Comparison of ENCODE assay signal across 11 cellular contexts in the genomic region with DNA sequence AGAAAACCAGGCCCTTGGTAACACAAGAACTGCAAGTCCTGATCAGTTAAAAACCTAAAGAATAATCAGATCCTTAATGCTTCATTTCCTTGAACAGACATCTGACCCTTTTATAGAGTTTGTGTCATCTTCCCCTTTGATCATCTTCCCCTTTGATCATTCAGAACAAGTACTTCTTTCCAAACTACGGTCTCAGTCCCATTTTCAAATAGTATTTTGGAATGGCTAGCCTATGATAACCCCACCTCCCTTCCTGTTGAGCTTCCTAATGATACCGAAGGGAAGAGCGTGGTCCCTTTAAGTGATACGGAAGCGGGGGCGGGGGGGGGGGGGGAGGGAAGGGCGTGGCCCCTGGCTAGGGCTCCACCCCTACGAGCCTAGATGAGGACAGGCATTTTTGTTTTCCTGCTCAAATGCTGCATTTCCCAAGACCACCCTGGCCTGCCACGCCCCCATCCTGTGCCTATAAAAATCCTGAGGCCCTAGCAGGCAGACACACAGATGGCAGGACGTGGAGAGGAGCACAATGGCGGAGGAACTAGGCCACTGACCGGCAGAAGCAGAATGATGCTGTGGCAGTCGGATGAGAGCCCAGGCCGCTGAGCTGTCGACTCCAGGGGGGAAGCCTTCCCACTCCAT. TPM values are rescaled to one million over a fixed set of nuclear protein-coding genes. Genes with fewer than 3 reads are reported as not detected.
DNase-seq lines count a peak whose midpoint lies in the region; ATAC-seq, FAIRE-seq and TF ChIP-seq lines count a peak whose summit lies in the region.
"Had no signal": no experiment of that assay in that cellular context is flagged by ENCODE, and none has a peak within 500 bp of the region (broad histone marks: within the 10 kb centered on the region; RNA-seq: fewer than 3 reads in every experiment).

No MANE protein-coding gene starts in this region.

- peaks cover 19% of the 10 kb centered on the region for H3K4me1 Mint-ChIP-seq in activated CD4-positive, alpha-beta T cell treated with anti-CD3 and anti-CD28 coated beads, Interleukin-2, amount 10 ng/mL, durations not matched to agents 24 days and 14 days
- peaks cover 7% of the 10 kb centered on the region for H3K4me1 Mint-ChIP-seq in stimulated activated effector memory CD8-positive, alpha-beta T cell treated with anti-CD3 and anti-CD28 coated beads, Interleukin-12 subunit alpha, Interleukin-12 subunit beta, amount 100 ng/mL, for 72 hours
- H3K4me1 Mint-ChIP-seq: B cell had no signal

- no peak for TF ChIP-seq POLR2A in endothelial cell of umbilical vein (IDR thresholded peaks at IDR 0.05; ENCODE audit: low read depth, low read length)

- no peaks in the 10 kb centered on the region for H4K20me1 ChIP-seq in endothelial cell of umbilical vein (replicated peaks; ENCODE audit: control insufficient read depth, extremely low read depth, insufficient read depth, low read length)

- dilution Hi-C loops in endothelial cell of umbilical vein (cut with MboI; ENCODE audit: extremely low pct_ligation_motif_present, low sequenced_read_pairs) = no loop called here

- peak overlapping the region; percentile 89 for H3K27ac Mint-ChIP-seq in activated CD4-positive, alpha-beta T cell treated with anti-CD3 and anti-CD28 coated beads, Interleukin-2, amount 10 ng/mL, durations not matched to agents 24 days and 14 days
- peak overlapping the region; percentile 29 for H3K27ac Mint-ChIP-seq in stimulated activated effector memory CD8-positive, alpha-beta T cell treated with anti-CD3 and anti-CD28 coated beads, Interleukin-12 subunit alpha, Interleukin-12 subunit beta, amount 100 ng/mL, for 72 hours
- H3K27ac Mint-ChIP-seq: B cell had no signal

- peaks cover 44% of the 10 kb centered on the region for H3K4me1 ChIP-seq in SJSA1 (replicated peaks)
- peaks cover 18% of the 10 kb centered on the region for H3K4me1 ChIP-seq in endothelial cell of umbilical vein (ENCODE audit: control insufficient read depth, extremely low read depth, insufficient read depth, low read length)

- intact Hi-C loops in activated CD4-positive, alpha-beta T cell treated with anti-CD3 and anti-CD28 coated beads, Interleukin-2, amount 10 ng/mL, durations not matched to agents 24 days and 14 days (cut with micrococcal nuclease) = loop anchor here (1.0 kb wide), 1 partner anchor 10 kb away; no protein-coding TSS in a partner anchor
- intact Hi-C loops in endothelial cell of umbilical vein (cut with micrococcal nuclease) = no loop called here

- H3K36me3 Mint-ChIP-seq in activated CD4-positive, alpha-beta T cell treated with anti-CD3 and anti-CD28 coated beads, Interleukin-2, amount 10 ng/mL, durations not matched to agents 24 days and 14 days (ENCODE audit: low read depth) = no peaks in the 10 kb centered on the region
- no peaks in the 10 kb centered on the region for H3K36me3 Mint-ChIP-seq in stimulated activated effector memory CD8-positive, alpha-beta T cell treated with anti-CD3 and anti-CD28 coated beads, Interleukin-12 subunit alpha, Interleukin-12 subunit beta, amount 100 ng/mL, for 72 hours

- H3K9me1 ChIP-seq in endothelial cell of umbilical vein (replicated peaks; ENCODE audit: control insufficient read depth, extremely low read depth, insufficient read depth, low read length) = no peaks in the 10 kb centered on the region

- H3K4me2 ChIP-seq in endothelial cell of umbilical vein (ENCODE audit: insufficient read depth, low read length) = no peak overlapping the region

- H3K9ac ChIP-seq in endothelial cell of umbilical vein (replicated peaks; ENCODE audit: extremely low read depth, insufficient read depth, low read length) = no peak overlapping the region

- no peak overlapping the region for H3K4me3 ChIP-seq in SJSA1
- H3K4me3 ChIP-seq in endothelial cell of umbilical vein (replicated peaks in 1 of 3; ENCODE audit: insufficient read depth in 1 of 3, low read depth in 1 of 3, low read length in 3 of 3) = no peak overlapping the region

- CTCF ChIA-PET in endothelial cell of umbilical vein (lab: Charles Lee) = interaction anchor here (1.3 to 7.4 kb wide), 2 partner anchors 17 to 39 kb away, joined by 3 to 48 read pairs; no protein-coding TSS in a partner anchor

- no peaks in the 10 kb centered on the region for H3K27me3 Mint-ChIP-seq in activated CD4-positive, alpha-beta T cell treated with anti-CD3 and anti-CD28 coated beads, Interleukin-2, amount 10 ng/mL, durations not matched to agents 24 days and 14 days

- 0 out of 2 replicates have a peak, but pooled peaks cover 4% of the 10 kb centered on the region for H3K9me3 ChIP-seq in SJSA1 (replicated peaks)
- no peaks in the 10 kb centered on the region for H3K9me3 ChIP-seq in endothelial cell of umbilical vein (replicated peaks; ENCODE audit: control insufficient read depth, insufficient read depth, low read length)

- no TSS peak for BruUV-seq in endothelial cell of umbilical vein (replicated peaks; lab: Mats Ljungman, UMichigan)

- ATAC-seq in stimulated activated effector memory CD8-positive, alpha-beta T cell treated with anti-CD3 and anti-CD28 coated beads, Interleukin-12 subunit alpha, Interleukin-12 subunit beta, amount 100 ng/mL, for 72 hours = no peak

- TF ChIP-seq CTCF in endothelial cell of umbilical vein (IDR thresholded peaks at IDR 0.05; ENCODE audit: extremely low read depth in 1 of 2, insufficient read depth in 1 of 2, low read depth in 1 of 2, low read length in 2 of 2) = no peak

- H3K36me3 ChIP-seq in SJSA1 = no peaks in the 10 kb centered on the region
- H3K36me3 ChIP-seq in endothelial cell of umbilical vein (ENCODE audit: control insufficient read depth in 2 of 2, extremely low read depth in 1 of 2, insufficient read depth in 2 of 2, low read length in 2 of 2) = no peaks in the 10 kb centered on the region

- peak overlapping the region; percentile 97 for H3K27ac ChIP-seq in SJSA1
- H3K27ac ChIP-seq in endothelial cell of umbilical vein (ENCODE audit: insufficient read depth, low read depth, low read length) = no peak overlapping the region

- peak; percentile 70 for DNase-seq in activated CD4-positive, alpha-beta T cell treated with anti-CD3 and anti-CD28 coated beads, Interleukin-2, amount 10 ng/mL, durations not matched to agents 24 days and 14 days
- no peak for DNase-seq in activated CD4-positive, alpha-beta T cell treated with anti-CD3 and anti-CD28 coated beads for 4 hours
- DNase-seq in SJSA1 (ENCODE audit: low read depth in 1 of 2, low spot score in 2 of 2) = peak; percentile 78 to 89
- DNase-seq in endothelial cell of umbilical vein (ENCODE audit: low read depth, low spot score) = no peak
- no peak for DNase-seq in stimulated activated effector memory CD8-positive, alpha-beta T cell treated with anti-CD3 and anti-CD28 coated beads, Interleukin-12 subunit alpha, Interleukin-12 subunit beta, amount 100 ng/mL, for 72 hours (ENCODE audit: low spot score in 2 of 2)
- DNase-seq in NCI-H1436 treated with DMSO at 0.1 percent for 48 hours (lab: John Stamatoyannopoulos, UW) = no peak
- DNase-seq in hypothalamus (lab: John Stamatoyannopoulos, UW) = no peak
- no peak for DNase-seq in MV-4-11 (lab: John Stamatoyannopoulos, UW)
- DNase-seq: stimulated activated naive CD4-positive, alpha-beta T cell treated with Interleukin-2 at 50 U/mL for 16 hours had no signal

- peak overlapping the region; percentile 41 for H2AFZ ChIP-seq in endothelial cell of umbilical vein (ENCODE audit: low read depth, low read length)

- H3K27me3 ChIP-seq in SJSA1 (replicated peaks) (no peaks in the 10 kb centered on the region), endothelial cell of umbilical vein (ENCODE audit: control insufficient read depth in 2 of 2, insufficient read depth in 2 of 2, low read length in 2 of 2) (no peaks in the 10 kb centered on the region)

- POLR2A ChIA-PET in endothelial cell of umbilical vein (lab: Charles Lee) = no interaction called here

- no peaks in the 10 kb centered on the region for H3K9me3 Mint-ChIP-seq in activated CD4-positive, alpha-beta T cell treated with anti-CD3 and anti-CD28 coated beads, Interleukin-2, amount 10 ng/mL, durations not matched to agents 24 days and 14 days
- no peaks in the 10 kb centered on the region for H3K9me3 Mint-ChIP-seq in stimulated activated effector memory CD8-positive, alpha-beta T cell treated with anti-CD3 and anti-CD28 coated beads, Interleukin-12 subunit alpha, Interleukin-12 subunit beta, amount 100 ng/mL, for 72 hours

- FAIRE-seq in endothelial cell of umbilical vein (lab: Jason Lieb, UNC) = no peak
- FAIRE-seq: TTC549 had no signal

- H3K4me3 Mint-ChIP-seq in activated CD4-positive, alpha-beta T cell treated with anti-CD3 and anti-CD28 coated beads, Interleukin-2, amount 10 ng/mL, durations not matched to agents 24 days and 14 days = peak overlapping the region; percentile 55
- peak overlapping the region; percentile 23 for H3K4me3 Mint-ChIP-seq in stimulated activated effector memory CD8-positive, alpha-beta T cell treated with anti-CD3 and anti-CD28 coated beads, Interleukin-12 subunit alpha, Interleukin-12 subunit beta, amount 100 ng/mL, for 72 hours
- H3K4me3 Mint-ChIP-seq: B cell had no signal

- no peaks in the 10 kb centered on the region for H3K79me2 ChIP-seq in endothelial cell of umbilical vein (ENCODE audit: control insufficient read depth, insufficient read depth, low read length)

TF ChIP-seq in endothelial cell of umbilical vein, 7 proteins besides CTCF, POLR2A, EP300 and RAD21 (continues in another document):
- TF ChIP-seq EZH2 (IDR thresholded peaks at IDR 0.05; ENCODE audit: borderline replicate concordance, low read depth, low read length, severe bottlenecking) (no peak), MYC (IDR thresholded peaks at IDR 0.05; ENCODE audit: low read depth, low read length) (no peak), POLR2AphosphoS5 (IDR thresholded peaks at IDR 0.05; ENCODE audit: insufficient read depth, low read depth, low read length) (no peak), GATA2 (IDR thresholded peaks at IDR 0.05; ENCODE audit: insufficient read depth, insufficient read length, low read depth, low read length) (no peak)
- TF ChIP-seq, protein P1, sequence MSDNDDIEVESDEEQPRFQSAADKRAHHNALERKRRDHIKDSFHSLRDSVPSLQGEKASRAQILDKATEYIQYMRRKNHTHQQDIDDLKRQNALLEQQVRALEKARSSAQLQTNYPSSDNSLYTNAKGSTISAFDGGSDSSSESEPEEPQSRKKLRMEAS (IDR thresholded peaks at IDR 0.05; ENCODE audit: insufficient read depth, insufficient read length) = no peak

RNA-seq across cellular contexts. Expression of a gene that starts 24.1 kb away (rescaled TPM):
- not detected in 2 replicates for total RNA-seq in activated CD4-positive, alpha-beta T cell treated with anti-CD3 and anti-CD28 coated beads, Interleukin-2, amount 10 ng/mL, durations not matched to agents 24 days and 14 days
- total RNA-seq in SJSA1 (2014; rRNA removed; shearing (Covaris generic)) = 0.16 TPM in 1 of 2 replicates, not detected in the other
- total RNA-seq in endothelial cell of umbilical vein = 8.7 and 11.3 TPM in 2 replicates
- polyA plus RNA-seq in endothelial cell of umbilical vein = 18.2 and 30.8 TPM in 2 replicates
- polyA plus RNA-seq in endothelial cell of umbilical vein (2011; cell fraction: cytosol; rRNA removed) = 5.4 and 5.9 TPM in 2 replicates
- 7.2 and 9.4 TPM in 2 replicates for polyA plus RNA-seq in endothelial cell of umbilical vein (2011; cell fraction: nucleus; rRNA removed)
- 3.2 and 3.9 TPM in 2 replicates for polyA plus RNA-seq in endothelial cell of umbilical vein (2012)
- 19.1 and 26.3 TPM in 2 replicates for polyA minus RNA-seq in endothelial cell of umbilical vein
- polyA minus RNA-seq in endothelial cell of umbilical vein (2011; cell fraction: cytosol; rRNA and poly(A)+ RNA removed) = not detected
- 5.0 and 5.2 TPM in 2 replicates for polyA minus RNA-seq in endothelial cell of umbilical vein (2011; cell fraction: nucleus; rRNA and poly(A)+ RNA removed)

Comparison
In these comparisons a context has a peak if more than half of its experiments do, and no peak if none do; other contexts are left out.
1. DNase-seq: peak in activated CD4-positive, alpha-beta T cell treated with anti-CD3 and anti-CD28 coated beads, Interleukin-2, amount 10 ng/mL, durations not matched to agents 24 days and 14 days (single experiment) and SJSA1 (2 of 2); none in activated CD4-positive, alpha-beta T cell treated with anti-CD3 and anti-CD28 coated beads for 4 hours (0 of 2), endothelial cell of umbilical vein (single experiment), stimulated activated effector memory CD8-positive, alpha-beta T cell treated with anti-CD3 and anti-CD28 coated beads, Interleukin-12 subunit alpha, Interleukin-12 subunit beta, amount 100 ng/mL, for 72 hours (0 of 2), NCI-H1436 treated with DMSO at 0.1 percent for 48 hours (single experiment), hypothalamus (0 of 51) and MV-4-11 (single experiment).